17 cellular contexts compared by ENCODE assay signal in the genomic region with DNA sequence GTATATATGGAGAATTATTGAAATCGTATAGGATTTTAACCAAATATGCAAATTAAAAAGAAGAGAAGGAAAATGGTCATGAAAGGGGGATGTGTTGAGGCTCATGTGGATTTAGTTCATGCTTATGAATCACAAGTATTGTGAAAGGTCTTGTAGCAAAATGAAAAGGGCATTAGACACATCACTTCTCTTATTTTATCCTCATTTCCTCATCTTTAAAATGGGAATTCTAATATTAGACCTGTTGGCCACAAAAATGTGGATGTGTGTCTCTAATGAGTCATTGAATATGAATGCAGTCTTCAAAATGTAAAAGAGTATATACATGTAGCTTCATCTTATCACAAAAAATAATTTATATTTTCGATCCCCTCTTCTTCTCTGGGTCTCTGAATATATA. TPM values are rescaled to one million over a fixed set of nuclear protein-coding genes. Genes with fewer than 3 reads are reported as not detected.
DNase-seq lines count a peak whose midpoint lies in the region; ATAC-seq and TF ChIP-seq lines count a peak whose summit lies in the region.
"Had no signal": no experiment of that assay in that cellular context is flagged by ENCODE, and none has a peak within 500 bp of the region (broad histone marks: within the 10 kb centered on the region; RNA-seq: fewer than 3 reads in every experiment).

No MANE protein-coding gene starts in this region.

- DNase-seq in CD1c-positive myeloid dendritic cell (ENCODE audit: extremely low spot score) (peak; percentile 89), NCI-H226 (peak; percentile 61), mammary epithelial cell (peak; percentile 75), kidney glomerular epithelial cell (lab: John Stamatoyannopoulos, UW) (peak; percentile 35), NCI-H82 treated with DMSO at 0.1 percent for 48 hours (lab: John Stamatoyannopoulos, UW; ENCODE audit: unreplicated experiment) (no peak), aorta (no peak), Peyer's patch (no peak)
- DNase-seq: activated CD4-positive, alpha-beta memory T cell treated with anti-CD3 and anti-CD28 coated beads for 36 hours; DMS79; effector CD4-positive, alpha-beta T cell; head of caudate nucleus; left cardiac atrium; naive B cell; RPMI8226; T1000; upper lobe of left lung had no signal

- dilution Hi-C loops in mammary epithelial cell (cut with HindIII; ENCODE audit: low sequenced_read_pairs) = no loop called here

- no peak overlapping the region for H2AFZ ChIP-seq in mammary epithelial cell (ENCODE audit: low read depth, low read length)

- H3K4me3 ChIP-seq in mammary epithelial cell (replicated peaks in 1 of 3; ENCODE audit: insufficient read depth in 1 of 3, low read depth in 2 of 3, low read length in 3 of 3) (no peak overlapping the region), aorta (ENCODE audit: low read length in 2 of 2) (no peak overlapping the region), Peyer's patch (no peak overlapping the region)
- H3K4me3 ChIP-seq: upper lobe of left lung had no signal

- no TSS peak for BruUV-seq in mammary epithelial cell (replicated peaks; lab: Mats Ljungman, UMichigan)

- no peak overlapping the region for H3K4me2 ChIP-seq in mammary epithelial cell (ENCODE audit: insufficient read depth, low read depth, low read length)

- CTCF ChIA-PET in mammary epithelial cell (lab: Charles Lee; ENCODE audit: low non-redundant PET) = no interaction called here

- H3K27me3 ChIP-seq in mammary epithelial cell (ENCODE audit: insufficient read depth, low read length) = no peaks in the 10 kb centered on the region
- H3K27me3 ChIP-seq in aorta (ENCODE audit: control insufficient read depth in 1 of 2, insufficient read depth in 2 of 2, low read length in 1 of 2) = no peaks in the 10 kb centered on the region
- no peaks in the 10 kb centered on the region for H3K27me3 ChIP-seq in Peyer's patch
- H3K27me3 ChIP-seq: upper lobe of left lung had no signal

- in situ Hi-C loops in mammary epithelial cell (cut with MboI; ENCODE audit: low sequenced_read_pairs in 2 of 2) = loop anchor here in 1 of 2 donors (25.0 kb wide), 1 partner anchor 440 kb away; no protein-coding TSS in a partner anchor

- TF ChIP-seq POLR2A in Peyer's patch (IDR thresholded peaks at IDR 0.05) = no peak

- ATAC-seq in HG03196 (IDR thresholded peaks at IDR 0.05; ENCODE audit: unreplicated experiment) = no peak
- no peak for ATAC-seq in aorta (ENCODE audit: low FRiP score)

- 76% methylated on average over 2 of the region's 2 CpGs for WGBS in mammary epithelial cell (ENCODE audit: low coverage, missing lambda C conversion rate)
- 95% methylated on average over 2 of the region's 2 CpGs for WGBS in aorta, 2 donors

- no peaks in the 10 kb centered on the region for H4K20me1 ChIP-seq in mammary epithelial cell (ENCODE audit: insufficient read depth, low read length)

- no peaks in the 10 kb centered on the region for H3K79me2 ChIP-seq in mammary epithelial cell (ENCODE audit: insufficient read depth, low read length)

- no peaks in the 10 kb centered on the region for H3K36me3 ChIP-seq in mammary epithelial cell (ENCODE audit: insufficient read depth, low read length)
- H3K36me3 ChIP-seq in aorta (ENCODE audit: control insufficient read depth in 1 of 2, insufficient read depth in 2 of 2, low read length in 1 of 2) = no peaks in the 10 kb centered on the region
- H3K36me3 ChIP-seq in Peyer's patch = no peaks in the 10 kb centered on the region
- H3K36me3 ChIP-seq: upper lobe of left lung had no signal

- no peak overlapping the region for H3K9ac ChIP-seq in mammary epithelial cell (ENCODE audit: insufficient read depth, low read length)

- no peak for TF ChIP-seq CTCF in mammary epithelial cell (conservative IDR thresholded peaks at IDR 0.05 in 1 of 2, IDR thresholded peaks at IDR 0.05 in 1 of 2; ENCODE audit: extremely low read depth in 1 of 2, insufficient read depth in 1 of 2, low read depth in 1 of 2, low read length in 2 of 2)
- TF ChIP-seq CTCF in Peyer's patch (IDR thresholded peaks at IDR 0.05) = no peak

- no peak overlapping the region for H3K27ac ChIP-seq in mammary epithelial cell (ENCODE audit: insufficient read depth, low read depth, low read length)
- no peak overlapping the region for H3K27ac ChIP-seq in aorta (ENCODE audit: low read depth in 1 of 2, low read length in 2 of 2)
- no peak overlapping the region for H3K27ac ChIP-seq in Peyer's patch

- H3K4me1 ChIP-seq in mammary epithelial cell (ENCODE audit: insufficient read depth, low read length) (peaks cover 39% of the 10 kb centered on the region), aorta (ENCODE audit: control insufficient read depth in 1 of 2, insufficient read depth in 2 of 2, low read length in 2 of 2) (peaks cover 0 to 4% of the 10 kb centered on the region in 2 donors), Peyer's patch (no peaks in the 10 kb centered on the region)

- H3K9me3 ChIP-seq in mammary epithelial cell (replicated peaks; ENCODE audit: insufficient read depth, low read length) = no peaks in the 10 kb centered on the region
- H3K9me3 ChIP-seq in aorta (ENCODE audit: control insufficient read depth, low read length) = no peaks in the 10 kb centered on the region
- H3K9me3 ChIP-seq in Peyer's patch = no peaks in the 10 kb centered on the region
- H3K9me3 ChIP-seq: upper lobe of left lung had no signal

- intact Hi-C loops in mammary epithelial cell (cut with micrococcal nuclease) (no loop called here), aorta (cut with DNase I) (loop anchor here in 1 of 2 donors (5.0 kb wide), 1 partner anchor 445 kb away; no protein-coding TSS in a partner anchor)

RNA-seq across cellular contexts. Expression of a gene that starts 14.9 kb away (rescaled TPM):
- total RNA-seq in mammary epithelial cell (10 to 100 TPM; 67.6 to 88.4 TPM), aorta (100 to 1,000 TPM in 1 of 2 donors, 10 to 100 TPM in 1; 89.9 to 154 TPM), Peyer's patch (10 to 100 TPM; 18.6 to 43.7 (median 21.2) TPM)
- polyA plus RNA-seq in mammary epithelial cell (64.0 TPM), aorta (10 to 100 TPM; 35.4 to 71.4 TPM)
- 83.6 TPM for polyA minus RNA-seq in mammary epithelial cell

Comparison
In these comparisons a context has a peak if more than half of its experiments do, and no peak if none do; other contexts are left out.
1. DNase-seq: peak in CD1c-positive myeloid dendritic cell (single experiment), NCI-H226 (single experiment), mammary epithelial cell (single experiment) and kidney glomerular epithelial cell (single experiment); none in NCI-H82 treated with DMSO at 0.1 percent for 48 hours (single experiment), aorta (0 of 2) and Peyer's patch (0 of 3).